ENCODE assay signal across 25 cellular contexts in genomic region chr1:244212792-244213475, GRCh38.
DNase-seq lines count a peak whose midpoint lies in the region; ATAC-seq and TF ChIP-seq lines count a peak whose summit lies in the region.
"Had no signal": no experiment of that assay in that cellular context is flagged by ENCODE, and none has a peak within 500 bp of the region (broad histone marks: within the 10 kb centered on the region; RNA-seq: fewer than 3 reads in every experiment).

No MANE protein-coding gene starts in this region.

- peak overlapping the region; percentile 74 for H3K4me2 ChIP-seq in PC-9
- H3K4me2 ChIP-seq: A549 had no signal

- no peaks in the 10 kb centered on the region; the same call in 1 of the 2 replicates for H3K79me2 ChIP-seq in PC-9 (ENCODE audit: low read depth)

- H3K4me1 ChIP-seq in PC-9 (replicated peaks; ENCODE audit: insufficient read depth) = peaks cover 31% of the 10 kb centered on the region

- H3K9me3 ChIP-seq in PC-9 (ENCODE audit: insufficient read depth, low read depth) = no peaks in the 10 kb centered on the region; the same call in 1 of the 2 replicates
- H3K9me3 ChIP-seq: BE2C, ovary, suprapubic skin had no signal

- no peak overlapping the region for H3K4me3 Mint-ChIP-seq in glutamatergic neuron (ENCODE audit: unreplicated experiment)
- H3K4me3 Mint-ChIP-seq: activated B cell treated with CpG ODN at 0.5 μM for 24 hours; activated CD8-positive, alpha-beta T cell treated with anti-CD3 and anti-CD28 coated beads for 36 hours; naive thymus-derived CD8-positive, alpha-beta T cell had no signal

- peaks cover 14% of the 10 kb centered on the region for H3K4me1 Mint-ChIP-seq in glutamatergic neuron (ENCODE audit: low read depth, unreplicated experiment)

- H3K9me3 Mint-ChIP-seq in glutamatergic neuron (ENCODE audit: unreplicated experiment) = no peaks in the 10 kb centered on the region
- H3K9me3 Mint-ChIP-seq: activated B cell treated with CpG ODN at 0.5 μM for 24 hours; activated CD8-positive, alpha-beta T cell treated with anti-CD3 and anti-CD28 coated beads for 36 hours had no signal

- H3F3A ChIP-seq in PC-9 (ENCODE audit: insufficient read depth, low read depth) = peaks cover 17% of the 10 kb centered on the region

- CTCF ChIA-PET in PC-9 (lab: Charles Lee) = no interaction called here

- H3K9me2 ChIP-seq in PC-9 (ENCODE audit: insufficient read depth) = no peaks in the 10 kb centered on the region; the same call in 1 of the 2 replicates

- BruUV-seq in PC-9 (replicated peaks; lab: Mats Ljungman, UMichigan) = no TSS peak

- H3K36me3 Mint-ChIP-seq in glutamatergic neuron (ENCODE audit: unreplicated experiment) = no peaks in the 10 kb centered on the region

- H3K27ac Mint-ChIP-seq in glutamatergic neuron (ENCODE audit: unreplicated experiment) = no peak overlapping the region
- H3K27ac Mint-ChIP-seq: activated B cell treated with CpG ODN at 0.5 μM for 24 hours; activated CD8-positive, alpha-beta T cell treated with anti-CD3 and anti-CD28 coated beads for 36 hours; naive thymus-derived CD8-positive, alpha-beta T cell had no signal

- no peaks in the 10 kb centered on the region for H3K27me3 ChIP-seq in PC-9 (ENCODE audit: insufficient read depth, low read depth)
- H3K27me3 ChIP-seq: BE2C, ovary, suprapubic skin had no signal

- H3K27me3 Mint-ChIP-seq in glutamatergic neuron (ENCODE audit: unreplicated experiment) = peaks cover 9% of the 10 kb centered on the region
- H3K27me3 Mint-ChIP-seq: activated CD8-positive, alpha-beta T cell treated with anti-CD3 and anti-CD28 coated beads for 36 hours had no signal

- ATAC-seq in omental fat pad (ENCODE audit: low FRiP score) = no peak
- ATAC-seq: A549; activated CD8-positive, alpha-beta T cell treated with anti-CD3 and anti-CD28 coated beads for 36 hours; naive thymus-derived CD8-positive, alpha-beta T cell had no signal

- DNase-seq in Ammon's horn (ENCODE audit: low spot score) (peak; percentile 81), PC-9 (no peak), fibroblast of pulmonary artery (ENCODE audit: low read depth) (peak; percentile 39), midbrain (lab: John Stamatoyannopoulos, UW) (peak; percentile 53), glutamatergic neuron (no peak), dermis blood vessel endothelial cell (no peak), NCI-H2029 treated with DMSO at 0.1 percent for 48 hours (lab: John Stamatoyannopoulos, UW) (no peak), omental fat pad (ENCODE audit: low spot score) (no peak)
- DNase-seq: activated B cell treated with CpG ODN at 0.5 μM for 24 hours; activated CD8-positive, alpha-beta T cell treated with anti-CD3 and anti-CD28 coated beads for 36 hours; activated naive CD4-positive, alpha-beta T cell; activated T-cell treated with anti-CD3 and anti-CD28 coated beads, Interleukin-2, amount 50 U/mL, for 1 hour; BE2C; COR-L47; H7; mesenchymal stem cell; naive thymus-derived CD8-positive, alpha-beta T cell; NCI-H1417 treated with DMSO at 0.1 percent for 48 hours; NCI-H524; ovary; SW 1271 had no signal

- intact Hi-C loops in PC-9 (cut with micrococcal nuclease; ENCODE audit: unreplicated experiment) = loop anchor here (10.0 kb wide), 1 partner anchor 98 kb away; no protein-coding TSS in a partner anchor

- H2AFZ ChIP-seq in PC-9 = no peak overlapping the region

- H4K20me1 ChIP-seq in PC-9 (ENCODE audit: insufficient read depth) = no peaks in the 10 kb centered on the region

- H3K27ac ChIP-seq in PC-9 = peak overlapping the region; percentile 93
- H3K27ac ChIP-seq: epithelial cell of prostate, ovary, RWPE1, suprapubic skin had no signal

- H3K4me3 ChIP-seq in PC-9 (no peak overlapping the region), fibroblast of pulmonary artery (replicated peaks; ENCODE audit: low read depth, low read length) (no peak overlapping the region)
- H3K4me3 ChIP-seq: A549, ovary, suprapubic skin had no signal

- POLR2A ChIA-PET in PC-9 (lab: Charles Lee; ENCODE audit: unreplicated experiment) = interaction anchor here (0.6 kb wide), 1 partner anchor 91 kb away, joined by 3 read pairs; no protein-coding TSS in a partner anchor

- TF ChIP-seq CTCF in PC-9 (conservative IDR thresholded peaks at IDR 0.05) = no peak
- no peak for TF ChIP-seq CTCF in fibroblast of pulmonary artery (IDR thresholded peaks at IDR 0.05; ENCODE audit: low read length, missing control alignments)
- no peak for TF ChIP-seq CTCF in glutamatergic neuron (IDR thresholded peaks at IDR 0.05; ENCODE audit: partially characterized antibody, unreplicated experiment)
- TF ChIP-seq CTCF in omental fat pad (IDR thresholded peaks at IDR 0.05) = no peak

- H3K36me3 ChIP-seq in PC-9 (ENCODE audit: low read depth) = no peaks in the 10 kb centered on the region
- H3K36me3 ChIP-seq: BE2C, ovary, suprapubic skin had no signal

Comparison
In these comparisons a context has a peak if more than half of its experiments do, and no peak if none do; other contexts are left out.
1. DNase-seq: peak in Ammon's horn (single experiment), fibroblast of pulmonary artery (single experiment) and midbrain (single experiment); none in PC-9 (0 of 2), glutamatergic neuron (single experiment), dermis blood vessel endothelial cell (single experiment), NCI-H2029 treated with DMSO at 0.1 percent for 48 hours (single experiment) and omental fat pad (single experiment).